9 cellular contexts compared by ENCODE assay signal in the genomic region with DNA sequence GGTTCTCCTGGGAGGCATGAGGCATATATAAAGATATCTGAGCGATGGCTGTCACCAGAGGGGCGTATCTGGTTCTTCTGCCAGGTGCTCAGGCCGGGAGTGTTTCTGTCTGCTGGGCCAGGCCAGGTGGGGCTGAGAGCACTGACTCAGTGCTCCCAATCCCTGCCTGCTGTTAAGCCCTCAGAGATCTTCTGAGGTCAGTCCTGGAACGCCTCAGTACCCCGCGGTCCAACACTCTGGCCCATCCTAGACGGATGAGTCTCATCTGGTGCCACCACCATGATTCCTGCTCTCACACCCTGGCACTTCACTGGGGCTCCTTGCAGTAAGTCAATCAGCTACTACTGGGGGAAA. TPM values are rescaled to one million over a fixed set of nuclear protein-coding genes. Genes with fewer than 3 reads are reported as not detected.
A peak's percentile ranks its signal among the peaks of the same experiment; 100 is the strongest.
DNase-seq lines count a peak whose midpoint lies in the region; ATAC-seq and TF ChIP-seq lines count a peak whose summit lies in the region.
"Had no signal": no experiment of that assay in that cellular context is flagged by ENCODE, and none has a peak within 500 bp of the region (broad histone marks: within the 10 kb centered on the region; RNA-seq: fewer than 3 reads in every experiment).

No MANE protein-coding gene starts in this region.

- no peak overlapping the region for H3K27ac ChIP-seq in CD8-positive, alpha-beta T cell (ENCODE audit: low read depth, low read length)
- no peak overlapping the region for H3K27ac ChIP-seq in Karpas-422 (ENCODE audit: low read length)
- H3K27ac ChIP-seq: HL-60 had no signal

- H3K4me3 ChIP-seq in CD8-positive, alpha-beta T cell (ENCODE audit: low read depth, low read length) = no peak overlapping the region
- no peak overlapping the region for H3K4me3 ChIP-seq in mucosa of descending colon
- no peak overlapping the region for H3K4me3 ChIP-seq in Karpas-422 (ENCODE audit: low read length)

- H3K79me2 ChIP-seq in Karpas-422 (ENCODE audit: low read length) = no peaks in the 10 kb centered on the region

- H3K27ac Mint-ChIP-seq in CD8-positive, alpha-beta T cell = peak overlapping the region; percentile 87
- H3K27ac Mint-ChIP-seq in T-helper 17 cell = peak overlapping the region; percentile 80

- no peak overlapping the region for H3K9ac ChIP-seq in Karpas-422 (ENCODE audit: low read length)

- intact Hi-C loops in CD8-positive, alpha-beta T cell (cut with DNase I, micrococcal nuclease) = loop anchor here (1.0 to 5.0 kb wide), 4 partner anchors 8 to 192 kb away; a partner anchor contains a TSS
- intact Hi-C loops in mucosa of descending colon (cut with DNase I, micrococcal nuclease) = loop anchor here in 1 of 2 donors (5.0 kb wide), 1 partner anchor 53 kb away; no protein-coding TSS in a partner anchor

- H4K20me1 ChIP-seq in Karpas-422 (ENCODE audit: insufficient read depth, low read depth, low read length) = no peaks in the 10 kb centered on the region

- peaks cover 17% of the 10 kb centered on the region for H3K27me3 Mint-ChIP-seq in CD8-positive, alpha-beta T cell (ENCODE audit: low read depth)
- H3K27me3 Mint-ChIP-seq in T-helper 17 cell = peaks cover 11% of the 10 kb centered on the region

- no peaks in the 10 kb centered on the region for H3K9me3 Mint-ChIP-seq in CD8-positive, alpha-beta T cell

- in situ Hi-C loops in GM13977 (cut with MboI; ENCODE audit: low pct_unique_long_range_greater_than_20kb, low sequenced_read_pairs, unreplicated experiment) = no loop called here

- H3K9me3 ChIP-seq in CD8-positive, alpha-beta T cell (ENCODE audit: low read length) = no peaks in the 10 kb centered on the region
- no peaks in the 10 kb centered on the region for H3K9me3 ChIP-seq in T-helper 17 cell (ENCODE audit: control insufficient read depth, low read length, poor library complexity, severe bottlenecking)
- no peaks in the 10 kb centered on the region for H3K9me3 ChIP-seq in mucosa of descending colon
- H3K9me3 ChIP-seq in Karpas-422 (ENCODE audit: low read length) = no peaks in the 10 kb centered on the region

- H3K4me1 Mint-ChIP-seq in CD8-positive, alpha-beta T cell (ENCODE audit: low read depth) = peaks cover 23% of the 10 kb centered on the region
- H3K4me1 Mint-ChIP-seq in T-helper 17 cell = peaks cover 19% of the 10 kb centered on the region

- no peaks in the 10 kb centered on the region for H3K36me3 Mint-ChIP-seq in CD8-positive, alpha-beta T cell
- H3K36me3 Mint-ChIP-seq in T-helper 17 cell (ENCODE audit: low read depth) = no peaks in the 10 kb centered on the region

- no peak overlapping the region for H2AFZ ChIP-seq in Karpas-422 (ENCODE audit: low read length)

- no peaks in the 10 kb centered on the region for H3K9me2 ChIP-seq in Karpas-422 (replicated peaks; ENCODE audit: insufficient read depth, low read length)

- no peaks in the 10 kb centered on the region for H3K27me3 ChIP-seq in CD8-positive, alpha-beta T cell (ENCODE audit: insufficient read depth, low read length)
- H3K27me3 ChIP-seq in Karpas-422 (ENCODE audit: low read length) = no peaks in the 10 kb centered on the region

- ATAC-seq in CD8-positive, alpha-beta T cell = peak; percentile 15
- peak; percentile 8 for ATAC-seq in HG02610 (IDR thresholded peaks at IDR 0.05; ENCODE audit: unreplicated experiment)
- ATAC-seq in T-helper 17 cell = no peak
- peak; percentile 2 for ATAC-seq in mucosa of descending colon

- no peak for TF ChIP-seq CTCF in CD8-positive, alpha-beta T cell (IDR thresholded peaks at IDR 0.05)
- no peak for TF ChIP-seq CTCF in mucosa of descending colon (IDR thresholded peaks at IDR 0.05)
- TF ChIP-seq CTCF in GM13977 (IDR thresholded peaks at IDR 0.05; ENCODE audit: extremely low read depth, insufficient read depth, missing control alignments) = no peak

- POLR2A ChIA-PET in CD8-positive, alpha-beta T cell (lab: Charles Lee) = interaction anchor here (0.8 to 0.9 kb wide), 2 partner anchors 8 to 15 kb away, joined by 3 read pairs; no protein-coding TSS in a partner anchor

- no peak for DNase-seq in CD8-positive, alpha-beta T cell
- DNase-seq in T-helper 17 cell (no peak), mucosa of descending colon (peak in 1 of 3 donors; percentile 36), Karpas-422 (no peak), NCI-H2081 treated with DMSO at 0.1 percent for 48 hours (lab: John Stamatoyannopoulos, UW) (no peak), GM13977 (ENCODE audit: low spot score) (no peak), NCI-H2107 treated with DMSO at 0.1 percent for 48 hours (lab: John Stamatoyannopoulos, UW; ENCODE audit: unreplicated experiment) (no peak)

- H3K4me1 ChIP-seq in CD8-positive, alpha-beta T cell (ENCODE audit: insufficient read depth, low read length) = peaks cover 26% of the 10 kb centered on the region
- H3K4me1 ChIP-seq in mucosa of descending colon (ENCODE audit: low read depth) (peaks cover 19% of the 10 kb centered on the region), Karpas-422 (ENCODE audit: low read length) (no peaks in the 10 kb centered on the region)

- CTCF ChIA-PET in CD8-positive, alpha-beta T cell (lab: Charles Lee) = interaction anchor here (0.7 to 1.6 kb wide), 4 partner anchors 10 to 163 kb away, joined by 3 to 4 read pairs (median 4); no protein-coding TSS in a partner anchor

- no peaks in the 10 kb centered on the region for H3K36me3 ChIP-seq in CD8-positive, alpha-beta T cell (ENCODE audit: insufficient read depth, low read length)
- H3K36me3 ChIP-seq in mucosa of descending colon (ENCODE audit: low read depth) (no peaks in the 10 kb centered on the region), Karpas-422 (ENCODE audit: insufficient read depth, low read length) (no peaks in the 10 kb centered on the region)

- peak overlapping the region; percentile 27 for H3K4me3 Mint-ChIP-seq in CD8-positive, alpha-beta T cell
- H3K4me3 Mint-ChIP-seq in T-helper 17 cell = peak overlapping the region; percentile 78

- H3K4me2 ChIP-seq in Karpas-422 (ENCODE audit: low read depth, low read length, poor library complexity, severe bottlenecking) = no peak overlapping the region

RNA-seq across cellular contexts. Expression of a gene that starts 7.5 kb away (rescaled TPM):
- total RNA-seq in CD8-positive, alpha-beta T cell = 1 to 10 TPM in 1 of 2 experiments, under 1 TPM in 1; 0.36 to 1.1 TPM
- 10 to 100 TPM in 1 of 2 donors, under 1 TPM in 1; 0.70 to 15.2 TPM for total RNA-seq in T-helper 17 cell
- total RNA-seq in mucosa of descending colon = 10 to 100 TPM in 1 of 3 donors, 1 to 10 TPM in 2; 3.7 to 17.2 (median 8.3) TPM
- not detected in 2 replicates for total RNA-seq in Karpas-422 (2014; rRNA removed; shearing (Covaris generic); ENCODE audit: low replicate concordance)
